19 cellular contexts compared by ENCODE assay signal in genomic region chr17:21505819-21506815, GRCh38.
"Had no signal": no experiment of that assay in that cellular context is flagged by ENCODE, and none has a peak within 500 bp of the region (broad histone marks: within the 10 kb centered on the region; RNA-seq: fewer than 3 reads in every experiment).

No MANE protein-coding gene starts in this region.

- H3K9me3 ChIP-seq: SK-N-SH had no signal

- DNase-seq: KBM-7; MV-4-11; NCI-H1048; NCI-H1105 treated with DMSO at 0.1 percent for 48 hours; NCI-H1417 treated with DMSO at 0.1 percent for 48 hours; NCI-H146; NCI-H1694 treated with DMSO at 0.1 percent for 48 hours; NCI-H1930; NCI-H2081; NCI-H2107; NCI-H2227 treated with DMSO at 0.1 percent for 48 hours; NCI-H524; NCI-H526 treated with DMSO at 0.1 percent for 48 hours; NCI-H748 treated with DMSO at 0.1 percent for 48 hours; NK-92 treated with Interleukin-12 subunit alpha and Interleukin-12 subunit beta, amount 100 ng/mL, for 24 hours; RPMI8226; SHP77; SK-N-SH; SW 1271 had no signal

- H3K4me2 ChIP-seq: SK-N-SH had no signal

- H3K9ac ChIP-seq: SK-N-SH had no signal
